10 cellular contexts compared by ENCODE assay signal in genomic region chr18:75456277-75456676, GRCh38. TPM values are rescaled to one million over a fixed set of nuclear protein-coding genes. Genes with fewer than 3 reads are reported as not detected.
DNase-seq lines count a peak whose midpoint lies in the region; ATAC-seq lines count a peak whose summit lies in the region.
"Had no signal": no experiment of that assay in that cellular context is flagged by ENCODE, and none has a peak within 500 bp of the region (broad histone marks: within the 10 kb centered on the region; RNA-seq: fewer than 3 reads in every experiment).

No MANE protein-coding gene starts in this region.

- no peaks in the 10 kb centered on the region for H3K27me3 ChIP-seq in GM23248 (replicated peaks; ENCODE audit: insufficient read depth)

- 53 to 61% methylated on average over 16 to 17 of the region's 17 CpGs for WGBS in GM23248 (ENCODE audit: low coverage in 1 of 2, low lambda C conversion rate in 2 of 2, missing lambda C conversion rate in 2 of 2), 2 experiments

- H3K27ac ChIP-seq in GM23248: no peak overlapping the region

- no peaks in the 10 kb centered on the region for H3K9me3 ChIP-seq in GM23248 (ENCODE audit: low read depth)

- no peaks in the 10 kb centered on the region for H3K9me2 ChIP-seq in GM23248 (ENCODE audit: insufficient read depth)

- H3K27ac Mint-ChIP-seq in activated naive CD8-positive, alpha-beta T cell treated with anti-CD3 and anti-CD28 coated beads for 36 hours: no peak overlapping the region
- no peak overlapping the region for H3K27ac Mint-ChIP-seq in immature natural killer cell

- H3K9ac ChIP-seq in GM23248: peak overlapping the region; percentile 58

- DNase-seq in GM23248: no peak
- DNase-seq in activated naive CD8-positive, alpha-beta T cell treated with anti-CD3 and anti-CD28 coated beads for 36 hours: no peak
- DNase-seq in immature natural killer cell: no peak
- DNase-seq in stimulated activated CD4-positive, alpha-beta T cell treated with anti-CD3 and anti-CD28 coated beads, Interleukin-2, amount 100 ng/mL, for 4 hours (ENCODE audit: low read depth): peak; percentile 73
- no peak for DNase-seq in middle frontal gyrus (ENCODE audit: extremely low spot score, low spot score)
- DNase-seq in activated gamma-delta T cell treated with Interleukin-2 at 50 U/mL for 16 hours: no peak
- no peak for DNase-seq in NCI-H2196 treated with DMSO at 0.1 percent for 48 hours (lab: John Stamatoyannopoulos, UW; ENCODE audit: unreplicated experiment)
- DNase-seq: GOT3 had no signal

- H3K9me3 Mint-ChIP-seq in activated naive CD8-positive, alpha-beta T cell treated with anti-CD3 and anti-CD28 coated beads for 36 hours: peaks cover 17% of the 10 kb centered on the region
- H3K9me3 Mint-ChIP-seq in immature natural killer cell: peaks cover 0 to 4% (median 0%) of the 10 kb centered on the region in 6 donors

- H4K20me1 ChIP-seq in GM23248 (ENCODE audit: insufficient read depth): no peaks in the 10 kb centered on the region

- no peaks in the 10 kb centered on the region for H3K36me3 ChIP-seq in GM23248 (ENCODE audit: low read depth)

- H3K36me3 Mint-ChIP-seq in activated naive CD8-positive, alpha-beta T cell treated with anti-CD3 and anti-CD28 coated beads for 36 hours: peaks cover 13% of the 10 kb centered on the region
- H3K36me3 Mint-ChIP-seq in immature natural killer cell: peaks cover 0 to 9% (median 3%) of the 10 kb centered on the region in 3 donors

- peak overlapping the region; percentile 72 for H3K4me3 ChIP-seq in GM23248

- no peaks in the 10 kb centered on the region for H3K79me2 ChIP-seq in GM23248 (ENCODE audit: insufficient read depth)

- peaks cover 63% of the 10 kb centered on the region for H3K27me3 Mint-ChIP-seq in activated naive CD8-positive, alpha-beta T cell treated with anti-CD3 and anti-CD28 coated beads for 36 hours
- H3K27me3 Mint-ChIP-seq in immature natural killer cell (ENCODE audit: low read depth in 3 of 3): peaks cover 9 to 20% (median 16%) of the 10 kb centered on the region in 3 donors

- peaks cover 7% of the 10 kb centered on the region for H3K4me1 Mint-ChIP-seq in activated naive CD8-positive, alpha-beta T cell treated with anti-CD3 and anti-CD28 coated beads for 36 hours
- peaks cover 11 to 13% of the 10 kb centered on the region in 2 donors for H3K4me1 Mint-ChIP-seq in immature natural killer cell

- H3K4me2 ChIP-seq in GM23248 (ENCODE audit: unreplicated experiment): peak overlapping the region; percentile 92

- no peak for ATAC-seq in GM19351 (IDR thresholded peaks at IDR 0.05; ENCODE audit: unreplicated experiment)

- 0 out of 2 replicates have a peak, but pooled peaks cover 4% of the 10 kb centered on the region for H3K4me1 ChIP-seq in GM23248 (ENCODE audit: insufficient read depth)

- H3K4me3 Mint-ChIP-seq in activated naive CD8-positive, alpha-beta T cell treated with anti-CD3 and anti-CD28 coated beads for 36 hours: peak overlapping the region; percentile 56
- H3K4me3 Mint-ChIP-seq in immature natural killer cell: peak overlapping the region in 4 of 5 donors; percentile 2 to 53 (median 28)

- no peaks in the 10 kb centered on the region for H3F3A ChIP-seq in GM23248 (ENCODE audit: insufficient read depth)

- in situ Hi-C loops in GM23248 (cut with MboI): no loop called here

- H2AFZ ChIP-seq in GM23248: peak overlapping the region; percentile 82

RNA-seq across cellular contexts. Expression of gene SMIM21, which starts 28.8 kb away (rescaled TPM):
- not detected in 2 replicates for total RNA-seq in GM23248 (2014; rRNA removed; shearing (Covaris generic))
- polyA plus RNA-seq in GM23248 (2016; fragmentation: Nextera tagmentation; extraction: Ambion mirVana) (not detected in 2 replicates), immature natural killer cell (not detected)
- total RNA-seq in activated naive CD8-positive, alpha-beta T cell treated with anti-CD3 and anti-CD28 coated beads for 36 hours: not detected
- total RNA-seq: SK-MEL-5 had no signal
